ENCODE assay signal across 9 cellular contexts in genomic region chr7:35549781-35550180, GRCh38.
"Had no signal": no experiment of that assay in that cellular context is flagged by ENCODE, and none has a peak within 500 bp of the region (broad histone marks: within the 10 kb centered on the region; RNA-seq: fewer than 3 reads in every experiment).

No MANE protein-coding gene starts in this region.

- H3K36me3 Mint-ChIP-seq: IgD-negative memory B cell had no signal

- DNase-seq: GM23248, GOT3, H7, HFFc6 had no signal

- H3K27ac Mint-ChIP-seq: HFFc6, IgD-negative memory B cell had no signal

- H3K4me1 Mint-ChIP-seq: IgD-negative memory B cell had no signal

- H3K27ac ChIP-seq: GM23248, HL-60 had no signal

- H3K36me3 ChIP-seq: HAP-1 had no signal

- H3K4me3 ChIP-seq: GM23248, HAP-1 had no signal

- H3K9me3 Mint-ChIP-seq: HFFc6, IgD-negative memory B cell had no signal

- H3K9me3 ChIP-seq: HAP-1 had no signal

- ATAC-seq: HCT116, HepG2 had no signal

- H3K4me3 Mint-ChIP-seq: HFFc6, IgD-negative memory B cell had no signal

- H3K4me1 ChIP-seq: HAP-1 had no signal
